ENCODE assay signal across 22 cellular contexts in the genomic region with DNA sequence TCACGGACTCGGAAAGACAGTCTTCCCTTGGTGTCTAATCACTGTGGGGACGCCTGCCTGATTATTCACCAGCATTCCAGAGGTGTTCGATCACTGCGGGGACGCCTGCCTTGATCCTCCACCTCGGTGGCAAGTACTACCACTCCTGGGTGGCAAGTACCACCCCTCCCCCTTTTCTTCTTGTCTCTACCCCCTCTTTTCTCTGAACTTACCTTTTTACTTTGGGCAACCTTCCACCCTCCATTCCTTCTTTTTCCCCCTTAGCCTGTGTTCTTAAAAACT. TPM values are rescaled to one million over a fixed set of nuclear protein-coding genes. Genes with fewer than 3 reads are reported as not detected.
DNase-seq lines count a peak whose midpoint lies in the region; ATAC-seq, FAIRE-seq and TF ChIP-seq lines count a peak whose summit lies in the region.
"Had no signal": no experiment of that assay in that cellular context is flagged by ENCODE, and none has a peak within 500 bp of the region (broad histone marks: within the 10 kb centered on the region; RNA-seq: fewer than 3 reads in every experiment).

No MANE protein-coding gene starts in this region.

- no peak overlapping the region for H3K23ac ChIP-seq in mesendoderm (ENCODE audit: low read length)

- TF ChIP-seq CTCF in Caco-2 (IDR thresholded peaks at IDR 0.05; ENCODE audit: insufficient read depth in 1 of 2, low read depth in 1 of 2, low read length in 1 of 2, severe bottlenecking in 1 of 2, unreplicated experiment in 1 of 2) (no peak), astrocyte (IDR thresholded peaks at IDR 0.05; ENCODE audit: insufficient read depth, low read depth, low read length) (no peak), progenitor cell of endocrine pancreas (IDR thresholded peaks at IDR 0.05; ENCODE audit: unreplicated experiment) (no peak), heart left ventricle (IDR thresholded peaks at IDR 0.05) (no peak)

- no peak overlapping the region for H2BK5ac ChIP-seq in mesendoderm (ENCODE audit: low read length)

- no peak overlapping the region for H4K5ac ChIP-seq in mesendoderm (ENCODE audit: low read length)

- no peak overlapping the region for H4K8ac ChIP-seq in mesendoderm (ENCODE audit: low read depth, low read length)

- CTCF ChIA-PET in Caco-2 (lab: Charles Lee), result no interaction called here

- no peaks in the 10 kb centered on the region for H3K79me2 ChIP-seq in astrocyte (ENCODE audit: insufficient read depth, low read length)
- no peaks in the 10 kb centered on the region for H3K79me2 ChIP-seq in mesendoderm (ENCODE audit: control insufficient read depth, insufficient read depth, low read length)

- no peak for FAIRE-seq in astrocyte (lab: Jason Lieb, UNC)
- FAIRE-seq: TTC549 had no signal

- peak overlapping the region; percentile 75 for H3K27ac ChIP-seq in KOPT-K1 (ENCODE audit: low read depth, low read length, poor library complexity, severe bottlenecking)
- H3K27ac ChIP-seq in astrocyte (ENCODE audit: low read depth, low read length), result no peak overlapping the region
- no peak overlapping the region for H3K27ac ChIP-seq in mesendoderm (ENCODE audit: low read depth, low read length)
- no peak overlapping the region for H3K27ac ChIP-seq in heart left ventricle
- H3K27ac ChIP-seq: HL-60, ovary, right lobe of liver, thoracic aorta had no signal

- H4K20me1 ChIP-seq in astrocyte (ENCODE audit: insufficient read depth, low read length), result no peaks in the 10 kb centered on the region

- intact Hi-C loops in Caco-2 (cut with micrococcal nuclease; ENCODE audit: unreplicated experiment), result no loop called here
- intact Hi-C loops in heart left ventricle (cut with DNase I), result no loop called here

- H3K9me3 Mint-ChIP-seq in Caco-2 (ENCODE audit: unreplicated experiment) (peaks cover 10% of the 10 kb centered on the region), astrocyte (ENCODE audit: unreplicated experiment) (peaks cover 4% of the 10 kb centered on the region), progenitor cell of endocrine pancreas (ENCODE audit: low read depth) (no peaks in the 10 kb centered on the region)
- H3K9me3 Mint-ChIP-seq: effector memory CD8-positive, alpha-beta T cell; natural killer cell treated with Interleukin-12 subunit alpha and Interleukin-12 subunit beta and Interleukin-15 and Interleukin-18, amount 100 ng/mL, for 72 hours had no signal

- no peak overlapping the region for H2BK15ac ChIP-seq in mesendoderm (replicated peaks; ENCODE audit: low read depth)

- H3K36me3 Mint-ChIP-seq in Caco-2 (ENCODE audit: insufficient read depth, unreplicated experiment) (no peaks in the 10 kb centered on the region), astrocyte (ENCODE audit: low read depth, unreplicated experiment) (no peaks in the 10 kb centered on the region), progenitor cell of endocrine pancreas (ENCODE audit: insufficient read depth) (no peaks in the 10 kb centered on the region)
- H3K36me3 Mint-ChIP-seq: natural killer cell treated with Interleukin-12 subunit alpha and Interleukin-12 subunit beta and Interleukin-15 and Interleukin-18, amount 100 ng/mL, for 72 hours had no signal

- H3K4me3 ChIP-seq in Caco-2 (ENCODE audit: low read depth, low read length) (no peak overlapping the region), astrocyte (ENCODE audit: insufficient read depth, low read depth, low read length) (no peak overlapping the region), mesendoderm (ENCODE audit: low read length) (no peak overlapping the region), heart left ventricle (no peak overlapping the region)
- H3K4me3 ChIP-seq: ovary, right lobe of liver, thoracic aorta had no signal

- DNase-seq in Caco-2 (no peak), astrocyte (ENCODE audit: low read depth) (peak; percentile 18), mesendoderm (peak; percentile 11), EL (no peak), progenitor cell of endocrine pancreas (ENCODE audit: low spot score, unreplicated experiment) (no peak), heart left ventricle (no peak)
- DNase-seq: activated CD4-positive, alpha-beta T cell treated with anti-CD3 and anti-CD28 coated beads, Interleukin-2, amount 50 U/mL, for 1 hour; activated CD8-positive, alpha-beta memory T cell treated with anti-CD3 and anti-CD28 coated beads, Interleukin-2, amount 50 U/mL, for 48 hours; activated naive CD4-positive, alpha-beta T cell; effector memory CD8-positive, alpha-beta T cell; left colon; midbrain; NCI-H146; NCI-H2171; NCI-H526; ovary; right lobe of liver had no signal

- H3K4me3 Mint-ChIP-seq in Caco-2 (ENCODE audit: unreplicated experiment) (no peak overlapping the region), astrocyte (ENCODE audit: unreplicated experiment) (peak overlapping the region; percentile 58), progenitor cell of endocrine pancreas (ENCODE audit: low read depth) (no peak overlapping the region)
- H3K4me3 Mint-ChIP-seq: effector memory CD8-positive, alpha-beta T cell; natural killer cell treated with Interleukin-12 subunit alpha and Interleukin-12 subunit beta and Interleukin-15 and Interleukin-18, amount 100 ng/mL, for 72 hours had no signal

- no peak overlapping the region for H2AFZ ChIP-seq in astrocyte (ENCODE audit: low read depth, low read length)

- H3K9ac ChIP-seq in astrocyte (ENCODE audit: low read length) (no peak overlapping the region), mesendoderm (ENCODE audit: low read length) (no peak overlapping the region)

- H3K27me3 Mint-ChIP-seq in Caco-2 (ENCODE audit: insufficient read depth, unreplicated experiment), result no peaks in the 10 kb centered on the region
- H3K27me3 Mint-ChIP-seq in astrocyte (ENCODE audit: low read depth, unreplicated experiment), result peaks cover 10% of the 10 kb centered on the region
- H3K27me3 Mint-ChIP-seq in progenitor cell of endocrine pancreas, result peaks cover 15% of the 10 kb centered on the region

- no peak overlapping the region for H2BK120ac ChIP-seq in mesendoderm (ENCODE audit: low read depth, low read length)

- H3K36me3 ChIP-seq in Caco-2 (ENCODE audit: control insufficient read depth, insufficient read depth, low read length) (no peaks in the 10 kb centered on the region), KOPT-K1 (ENCODE audit: insufficient read depth, low read length) (no peaks in the 10 kb centered on the region), astrocyte (ENCODE audit: insufficient read depth, low read length) (no peaks in the 10 kb centered on the region), mesendoderm (ENCODE audit: control insufficient read depth, insufficient read depth, low read length) (no peaks in the 10 kb centered on the region), heart left ventricle (no peaks in the 10 kb centered on the region)
- H3K36me3 ChIP-seq: ovary, right lobe of liver, thoracic aorta had no signal

- H3K9me3 ChIP-seq in Caco-2 (no peaks in the 10 kb centered on the region), KOPT-K1 (ENCODE audit: insufficient read depth, low read length, poor library complexity, severe bottlenecking) (peaks cover 17% of the 10 kb centered on the region), astrocyte (ENCODE audit: insufficient read depth, low read depth, low read length) (no peaks in the 10 kb centered on the region), heart left ventricle (no peaks in the 10 kb centered on the region)
- H3K9me3 ChIP-seq: ovary, right lobe of liver, thoracic aorta had no signal

- H3K4me1 Mint-ChIP-seq in Caco-2 (ENCODE audit: low read depth, unreplicated experiment), result peaks cover 11% of the 10 kb centered on the region
- H3K4me1 Mint-ChIP-seq in astrocyte (ENCODE audit: low read depth, unreplicated experiment), result peaks cover 17% of the 10 kb centered on the region
- peaks cover 10% of the 10 kb centered on the region for H3K4me1 Mint-ChIP-seq in progenitor cell of endocrine pancreas (ENCODE audit: low read depth)

- H3K27me3 ChIP-seq in Caco-2 (replicated peaks; ENCODE audit: control insufficient read depth, insufficient read depth, low read length) (no peaks in the 10 kb centered on the region), astrocyte (ENCODE audit: insufficient read depth, low read length) (peaks cover 2% of the 10 kb centered on the region), mesendoderm (ENCODE audit: insufficient read depth, low read length, poor library complexity) (no peaks in the 10 kb centered on the region), heart left ventricle (no peaks in the 10 kb centered on the region)
- H3K27me3 ChIP-seq: ovary, right lobe of liver had no signal

- no peak overlapping the region for H3K4ac ChIP-seq in mesendoderm (ENCODE audit: low read depth, low read length)

- H3K4me2 ChIP-seq in astrocyte (ENCODE audit: low read length), result peak overlapping the region; percentile 46
- no peak overlapping the region for H3K4me2 ChIP-seq in mesendoderm (ENCODE audit: low read length)

- H3K4me1 ChIP-seq in Caco-2 (no peaks in the 10 kb centered on the region), astrocyte (ENCODE audit: insufficient read depth, low read length) (no peaks in the 10 kb centered on the region), mesendoderm (ENCODE audit: control insufficient read depth, low read depth, low read length) (no peaks in the 10 kb centered on the region), heart left ventricle (peaks cover 0 to 10% (median 0%) of the 10 kb centered on the region in 12 donors)
- H3K4me1 ChIP-seq: right lobe of liver had no signal

- POLR2A ChIA-PET in Caco-2 (lab: Charles Lee), result no interaction called here

- WGBS in mesendoderm (ENCODE audit: extremely low coverage, insufficient coverage, low lambda C conversion rate), result no CpG with 5 or more reads among the region's 7 CpGs
- 65 to 79% (median 68%) methylated on average over 7 of the region's 7 CpGs for WGBS in heart left ventricle, 4 donors

- H3K27ac Mint-ChIP-seq in Caco-2 (ENCODE audit: unreplicated experiment) (peak overlapping the region; percentile 4), astrocyte (ENCODE audit: unreplicated experiment) (peak overlapping the region; percentile 82), progenitor cell of endocrine pancreas (no peak overlapping the region)
- H3K27ac Mint-ChIP-seq: natural killer cell treated with Interleukin-12 subunit alpha and Interleukin-12 subunit beta and Interleukin-15 and Interleukin-18, amount 100 ng/mL, for 72 hours had no signal

- TF ChIP-seq POLR2A in heart left ventricle (IDR thresholded peaks at IDR 0.05), result no peak

- H3K18ac ChIP-seq in mesendoderm (ENCODE audit: low read length), result no peak overlapping the region

- BruUV-seq in Caco-2 (replicated peaks; lab: Mats Ljungman, UMichigan), result no TSS peak

- no peaks in the 10 kb centered on the region for H3K79me1 ChIP-seq in mesendoderm (ENCODE audit: low read length)

- H2AK5ac ChIP-seq in mesendoderm (ENCODE audit: low read length), result no peak overlapping the region

- no peak overlapping the region for H3K56ac ChIP-seq in mesendoderm (ENCODE audit: low read length)

- ATAC-seq in heart left ventricle, result no peak
- ATAC-seq: effector memory CD8-positive, alpha-beta T cell; left colon; natural killer cell treated with Interleukin-12 subunit alpha and Interleukin-12 subunit beta and Interleukin-15 and Interleukin-18, amount 100 ng/mL, for 72 hours; right lobe of liver had no signal

RNA-seq across cellular contexts. Expression of a gene that starts 12.0 kb away (rescaled TPM):
- total RNA-seq in Caco-2 (2022) (84.2 and 94.2 TPM in 2 replicates), astrocyte (232 and 278 TPM in 2 replicates), progenitor cell of endocrine pancreas (63.3 and 73.2 TPM in 2 replicates), heart left ventricle (100 to 1,000 TPM in 8 of 9 donors, 10 to 100 TPM in 1; 92.7 to 327 (median 114) TPM)
- 37.8 TPM for polyA plus RNA-seq in mesendoderm (2013, experiment 1 of 2)
- polyA plus RNA-seq in mesendoderm (2013, experiment 2 of 2), result 38.3 TPM
- 100 to 1,000 TPM in 1 of 2 donors, 10 to 100 TPM in 1; 78.8 to 106 TPM for polyA plus RNA-seq in heart left ventricle
- total RNA-seq: natural killer cell treated with Interleukin-12 subunit alpha and Interleukin-12 subunit beta and Interleukin-15 and Interleukin-18, amount 100 ng/mL, for 72 hours had no signal

RNA-seq across cellular contexts. Expression of a gene that starts 33.6 kb away (rescaled TPM):
- total RNA-seq in Caco-2 (2022), result 25.8 and 33.1 TPM in 2 replicates
- total RNA-seq in astrocyte, result 43.1 and 49.4 TPM in 2 replicates
- polyA plus RNA-seq in mesendoderm (2013, experiment 1 of 2), result 28.7 TPM
- 28.3 TPM for polyA plus RNA-seq in mesendoderm (2013, experiment 2 of 2)
- 29.7 TPM in 2 replicates for total RNA-seq in progenitor cell of endocrine pancreas
- total RNA-seq in heart left ventricle, result 10 to 100 TPM; 18.1 to 25.9 (median 23.6) TPM
- polyA plus RNA-seq in heart left ventricle, result 10 to 100 TPM; 22.6 to 22.9 TPM

Comparison
In these comparisons a context has a peak if more than half of its experiments do, and no peak if none do; other contexts are left out.
1. DNase-seq: peak in astrocyte (single experiment) and mesendoderm (single experiment); none in Caco-2 (0 of 2), EL (single experiment), progenitor cell of endocrine pancreas (single experiment) and heart left ventricle (0 of 5).